ENCODE assay signal across 11 cellular contexts in genomic region chr3:189288348-189289235, GRCh38.
DNase-seq lines count a peak whose midpoint lies in the region; ATAC-seq, FAIRE-seq and TF ChIP-seq lines count a peak whose summit lies in the region.
"Had no signal": no experiment of that assay in that cellular context is flagged by ENCODE, and none has a peak within 500 bp of the region (broad histone marks: within the 10 kb centered on the region; RNA-seq: fewer than 3 reads in every experiment).

No MANE protein-coding gene starts in this region.

- H3K4me3 Mint-ChIP-seq in T-helper 1 cell treated with Interleukin-12 subunit alpha and Interleukin-12 subunit beta and Interleukin-4 antibody, amounts not matched to agents 30 μg/mL and 1 μg/mL, for 36 hours = no peak overlapping the region

- no peaks in the 10 kb centered on the region for H3K9me3 ChIP-seq in mammary epithelial cell (replicated peaks; ENCODE audit: insufficient read depth, low read length)

- peak; percentile 98 for FAIRE-seq in GM18507 (lab: Jason Lieb, UNC)
- FAIRE-seq: endothelial cell of umbilical vein had no signal

- no peaks in the 10 kb centered on the region for H3K27me3 Mint-ChIP-seq in T-helper 1 cell treated with Interleukin-12 subunit alpha and Interleukin-12 subunit beta and Interleukin-4 antibody, amounts not matched to agents 30 μg/mL and 1 μg/mL, for 36 hours (ENCODE audit: low read depth)

- H3K4me1 ChIP-seq in mammary epithelial cell (ENCODE audit: insufficient read depth, low read length) = peaks cover 13% of the 10 kb centered on the region

- no peak overlapping the region for H2AFZ ChIP-seq in mammary epithelial cell (ENCODE audit: low read depth, low read length)

- H3K36me3 Mint-ChIP-seq in T-helper 1 cell treated with Interleukin-12 subunit alpha and Interleukin-12 subunit beta and Interleukin-4 antibody, amounts not matched to agents 30 μg/mL and 1 μg/mL, for 36 hours (ENCODE audit: low read depth) = peaks cover 5% of the 10 kb centered on the region

- in situ Hi-C loops in mammary epithelial cell (cut with MboI; ENCODE audit: low sequenced_read_pairs in 2 of 2) = no loop called here

- no peaks in the 10 kb centered on the region for H3K79me2 ChIP-seq in mammary epithelial cell (ENCODE audit: insufficient read depth, low read length)

- WGBS in mammary epithelial cell (ENCODE audit: low coverage, missing lambda C conversion rate) = 94% methylated on average over 7 of the region's 7 CpGs

- no peaks in the 10 kb centered on the region for H3K36me3 ChIP-seq in mammary epithelial cell (ENCODE audit: insufficient read depth, low read length)

- CTCF ChIA-PET in mammary epithelial cell (lab: Charles Lee; ENCODE audit: low non-redundant PET) = no interaction called here

- intact Hi-C loops in mammary epithelial cell (cut with micrococcal nuclease) = no loop called here
- intact Hi-C loops in Right ventricle myocardium inferior (cut with DNase I) = no loop called here

- peaks cover 23% of the 10 kb centered on the region for H3K4me1 Mint-ChIP-seq in T-helper 1 cell treated with Interleukin-12 subunit alpha and Interleukin-12 subunit beta and Interleukin-4 antibody, amounts not matched to agents 30 μg/mL and 1 μg/mL, for 36 hours (ENCODE audit: low read depth)

- H3K27ac Mint-ChIP-seq in T-helper 1 cell treated with Interleukin-12 subunit alpha and Interleukin-12 subunit beta and Interleukin-4 antibody, amounts not matched to agents 30 μg/mL and 1 μg/mL, for 36 hours = peak overlapping the region; percentile 41

- peak; percentile 94 for ATAC-seq in GM19455 (IDR thresholded peaks at IDR 0.05; ENCODE audit: unreplicated experiment)
- ATAC-seq in HG02981 (IDR thresholded peaks at IDR 0.05; ENCODE audit: unreplicated experiment) = peak; percentile 93
- ATAC-seq in Right ventricle myocardium inferior = no peak
- ATAC-seq: left cardiac atrium had no signal

- no peak overlapping the region for H3K9ac ChIP-seq in mammary epithelial cell (ENCODE audit: insufficient read depth, low read length)

- dilution Hi-C loops in mammary epithelial cell (cut with HindIII; ENCODE audit: low sequenced_read_pairs) = no loop called here

- no peak overlapping the region for H3K27ac ChIP-seq in mammary epithelial cell (ENCODE audit: insufficient read depth, low read depth, low read length)

- no peak overlapping the region for H3K4me3 ChIP-seq in mammary epithelial cell (replicated peaks in 1 of 3; ENCODE audit: insufficient read depth in 1 of 3, low read depth in 2 of 3, low read length in 3 of 3)

- no peaks in the 10 kb centered on the region for H3K27me3 ChIP-seq in mammary epithelial cell (ENCODE audit: insufficient read depth, low read length)

- H3K9me3 Mint-ChIP-seq in T-helper 1 cell treated with Interleukin-12 subunit alpha and Interleukin-12 subunit beta and Interleukin-4 antibody, amounts not matched to agents 30 μg/mL and 1 μg/mL, for 36 hours = peaks cover 6% of the 10 kb centered on the region

- no TSS peak for BruUV-seq in mammary epithelial cell (replicated peaks; lab: Mats Ljungman, UMichigan)

- H3K4me2 ChIP-seq in mammary epithelial cell (ENCODE audit: insufficient read depth, low read depth, low read length) = no peak overlapping the region

- DNase-seq in GM18507 (ENCODE audit: extremely low spot score, insufficient read length, low read depth) = peak; percentile 28
- no peak for DNase-seq in Ammon's horn (ENCODE audit: low spot score)
- DNase-seq in hypothalamus (lab: John Stamatoyannopoulos, UW) = no peak
- DNase-seq in mammary epithelial cell = no peak
- DNase-seq in Right ventricle myocardium inferior (ENCODE audit: missing footprints) = no peak
- DNase-seq: DMS79, left cardiac atrium had no signal

- no peaks in the 10 kb centered on the region for H4K20me1 ChIP-seq in mammary epithelial cell (ENCODE audit: insufficient read depth, low read length)

- TF ChIP-seq CTCF in mammary epithelial cell (conservative IDR thresholded peaks at IDR 0.05 in 1 of 2, IDR thresholded peaks at IDR 0.05 in 1 of 2; ENCODE audit: extremely low read depth in 1 of 2, insufficient read depth in 1 of 2, low read depth in 1 of 2, low read length in 2 of 2) = no peak
